Comparison of ENCODE assay signal across 13 cellular contexts in the genomic region with DNA sequence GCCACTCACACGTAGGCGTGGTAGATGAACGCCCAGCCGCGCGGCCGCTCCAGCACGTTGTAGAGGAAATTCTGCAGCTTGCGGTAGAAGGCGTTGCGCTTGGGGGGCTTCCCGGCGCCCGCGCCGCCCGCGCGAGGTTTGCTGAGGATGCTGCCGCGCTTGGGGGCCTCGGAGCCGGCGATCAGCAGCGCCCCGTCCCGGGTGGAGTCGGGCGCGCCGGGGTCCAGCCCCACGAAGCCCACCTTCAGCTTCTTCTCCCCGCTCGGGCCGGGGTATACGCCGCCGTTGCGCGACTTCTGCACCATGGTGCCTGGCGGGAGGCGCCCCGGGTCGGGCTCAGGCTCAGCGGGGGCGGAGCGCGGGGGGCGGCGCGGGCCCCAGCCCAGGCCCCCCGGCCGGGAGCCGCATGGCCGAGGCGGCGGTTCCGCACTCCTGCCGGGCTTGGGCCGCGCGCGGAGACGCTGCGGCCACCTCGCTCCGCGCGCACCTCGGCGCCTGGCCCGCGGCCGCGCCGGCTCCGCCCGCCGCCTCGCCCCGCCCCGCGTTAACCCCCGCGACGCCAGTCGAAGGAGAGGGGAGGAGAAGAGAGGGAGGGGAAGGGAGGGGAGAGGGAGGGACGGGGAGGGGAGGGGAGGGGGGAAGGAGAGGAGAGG. TPM values are rescaled to one million over a fixed set of nuclear protein-coding genes. Genes with fewer than 3 reads are reported as not detected.
DNase-seq lines count a peak whose midpoint lies in the region; ATAC-seq and TF ChIP-seq lines count a peak whose summit lies in the region.
"Had no signal": no experiment of that assay in that cellular context is flagged by ENCODE, and none has a peak within 500 bp of the region (broad histone marks: within the 10 kb centered on the region; RNA-seq: fewer than 3 reads in every experiment).

A gene (minus strand): TSS at position 497 of the 653 bp plus-strand sequence. CDS start 192 bp downstream, at position 305.

- ATAC-seq in GM21526 (IDR thresholded peaks at IDR 0.05; ENCODE audit: low FRiP score, unreplicated experiment) (no peak), GM21528 (IDR thresholded peaks at IDR 0.05; ENCODE audit: low FRiP score, unreplicated experiment) (no peak)

- H3K27me3 Mint-ChIP-seq in brain: peaks cover 7% of the 10 kb centered on the region
- peaks cover 67% of the 10 kb centered on the region for H3K27me3 Mint-ChIP-seq in nephron (ENCODE audit: low read depth)

- H3K36me3 ChIP-seq in HEK293 (ENCODE audit: control insufficient read depth in 2 of 2, insufficient read depth in 1 of 2, low read length in 2 of 2): no peaks in the 10 kb centered on the region

- DNase-seq in Caki2 (ENCODE audit: low read depth) (peak; percentile 27), Kasumi-1 (lab: John Stamatoyannopoulos, UW) (no peak)
- DNase-seq: EL, midbrain, NCI-H2081, T-cell had no signal

- peaks cover 3% of the 10 kb centered on the region for H3K4me1 ChIP-seq in HEK293 (ENCODE audit: control insufficient read depth, insufficient read depth, low read length)

- peak within 1 kb of the TSS; percentile 34 for H3K4me3 ChIP-seq in HEK293 (ENCODE audit: low read depth, low read length)

- H3K4me3 Mint-ChIP-seq in brain: peak within 1 kb of the TSS in 4 of 5 experiments; percentile 33 to 91 (median 67)
- H3K4me3 Mint-ChIP-seq in nephron: peak within 1 kb of the TSS in 2 of 3 experiments; percentile 46 to 47

- TF ChIP-seq CTCF in HEK293 (tag by site-specific recombination; IDR thresholded peaks at IDR 0.05): no peak
- no peak for TF ChIP-seq CTCF in brain (conservative IDR thresholded peaks at IDR 0.05)
- no peak for TF ChIP-seq CTCF in nephron (IDR thresholded peaks at IDR 0.05; ENCODE audit: unreplicated experiment in 3 of 3)

- no peaks in the 10 kb centered on the region for H3K36me3 Mint-ChIP-seq in brain
- H3K36me3 Mint-ChIP-seq in nephron (ENCODE audit: low read depth): no peaks in the 10 kb centered on the region
- H3K36me3 Mint-ChIP-seq: T-cell had no signal

- H3K9me3 ChIP-seq in HEK293 (ENCODE audit: control insufficient read depth, insufficient read depth, low read depth, low read length): no peaks in the 10 kb centered on the region

- in situ Hi-C loops in Caki2 (cut with HindIII; ENCODE audit: low pct_unique_long_range_greater_than_20kb, low sequenced_read_pairs): no loop called here

- POLR2A ChIA-PET in HEK293 (lab: Yijun Ruan, JAX): no interaction called here

- no peak within 1 kb of the TSS; the same call in 1 of the 2 replicates for H3K27ac ChIP-seq in HEK293 (ENCODE audit: extremely low read depth, low read depth, low read length)
- H3K27ac ChIP-seq: HL-60 had no signal

- H3K9me3 Mint-ChIP-seq in brain: peaks cover 0 to 2% (median 0%) of the 10 kb centered on the region in 5 experiments
- no peaks in the 10 kb centered on the region for H3K9me3 Mint-ChIP-seq in nephron
- H3K9me3 Mint-ChIP-seq: T-cell had no signal

- CTCF ChIA-PET in HEK293 (lab: Yijun Ruan, JAX): no interaction called here

- peaks cover 53% of the 10 kb centered on the region for H3K4me1 Mint-ChIP-seq in brain
- no peaks in the 10 kb centered on the region for H3K4me1 Mint-ChIP-seq in nephron

- H3K27ac Mint-ChIP-seq in brain: peak within 1 kb of the TSS in 2 of 5 experiments; percentile 27 to 30
- no peak within 1 kb of the TSS for H3K27ac Mint-ChIP-seq in nephron
- H3K27ac Mint-ChIP-seq: T-cell had no signal

TF ChIP-seq in HEK293, 187 proteins besides CTCF, POLR2A, EP300 and RAD21 (continues in another document):
- TF ChIP-seq, protein P1, sequence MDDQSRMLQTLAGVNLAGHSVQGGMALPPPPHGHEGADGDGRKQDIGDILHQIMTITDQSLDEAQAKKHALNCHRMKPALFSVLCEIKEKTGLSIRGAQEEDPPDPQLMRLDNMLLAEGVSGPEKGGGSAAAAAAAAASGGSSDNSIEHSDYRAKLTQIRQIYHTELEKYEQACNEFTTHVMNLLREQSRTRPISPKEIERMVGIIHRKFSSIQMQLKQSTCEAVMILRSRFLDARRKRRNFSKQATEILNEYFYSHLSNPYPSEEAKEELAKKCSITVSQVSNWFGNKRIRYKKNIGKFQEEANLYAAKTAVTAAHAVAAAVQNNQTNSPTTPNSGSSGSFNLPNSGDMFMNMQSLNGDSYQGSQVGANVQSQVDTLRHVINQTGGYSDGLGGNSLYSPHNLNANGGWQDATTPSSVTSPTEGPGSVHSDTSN (CRISPR knock-in tag; IDR thresholded peaks at IDR 0.05): no peak
- TF ChIP-seq, protein P2, sequence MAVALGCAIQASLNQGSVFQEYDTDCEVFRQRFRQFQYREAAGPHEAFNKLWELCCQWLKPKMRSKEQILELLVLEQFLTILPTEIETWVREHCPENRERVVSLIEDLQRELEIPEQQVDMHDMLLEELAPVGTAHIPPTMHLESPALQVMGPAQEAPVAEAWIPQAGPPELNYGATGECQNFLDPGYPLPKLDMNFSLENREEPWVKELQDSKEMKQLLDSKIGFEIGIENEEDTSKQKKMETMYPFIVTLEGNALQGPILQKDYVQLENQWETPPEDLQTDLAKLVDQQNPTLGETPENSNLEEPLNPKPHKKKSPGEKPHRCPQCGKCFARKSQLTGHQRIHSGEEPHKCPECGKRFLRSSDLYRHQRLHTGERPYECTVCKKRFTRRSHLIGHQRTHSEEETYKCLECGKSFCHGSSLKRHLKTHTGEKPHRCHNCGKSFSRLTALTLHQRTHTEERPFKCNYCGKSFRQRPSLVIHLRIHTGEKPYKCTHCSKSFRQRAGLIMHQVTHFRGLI (tag by site-specific recombination; IDR thresholded peaks at IDR 0.05): peak; percentile 73
- TF ChIP-seq, protein P3, sequence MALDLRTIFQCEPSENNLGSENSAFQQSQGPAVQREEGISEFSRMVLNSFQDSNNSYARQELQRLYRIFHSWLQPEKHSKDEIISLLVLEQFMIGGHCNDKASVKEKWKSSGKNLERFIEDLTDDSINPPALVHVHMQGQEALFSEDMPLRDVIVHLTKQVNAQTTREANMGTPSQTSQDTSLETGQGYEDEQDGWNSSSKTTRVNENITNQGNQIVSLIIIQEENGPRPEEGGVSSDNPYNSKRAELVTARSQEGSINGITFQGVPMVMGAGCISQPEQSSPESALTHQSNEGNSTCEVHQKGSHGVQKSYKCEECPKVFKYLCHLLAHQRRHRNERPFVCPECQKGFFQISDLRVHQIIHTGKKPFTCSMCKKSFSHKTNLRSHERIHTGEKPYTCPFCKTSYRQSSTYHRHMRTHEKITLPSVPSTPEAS (tag by site-specific recombination; IDR thresholded peaks at IDR 0.05): no peak
- TF ChIP-seq ZIC2 (tag by site-specific recombination; IDR thresholded peaks at IDR 0.05) (peak; percentile 60), KLF7 (tag by site-specific recombination; IDR thresholded peaks at IDR 0.05; ENCODE audit: borderline replicate concordance) (no peak), ZNF558 (tag by site-specific recombination; IDR thresholded peaks at IDR 0.05) (no peak), HOXC10 (CRISPR knock-in tag; IDR thresholded peaks at IDR 0.05) (no peak), ZNF155 (tag by site-specific recombination; IDR thresholded peaks at IDR 0.05) (no peak), ZNF335 (tag by site-specific recombination; conservative IDR thresholded peaks at IDR 0.05) (peak; percentile 40; the same call in 1 of the 2 replicates), ZNF248 (tag by site-specific recombination; IDR thresholded peaks at IDR 0.05) (no peak), ZNF610 (tag by site-specific recombination; IDR thresholded peaks at IDR 0.05; ENCODE audit: borderline replicate concordance) (no peak), ZNF354C (tag by site-specific recombination; IDR thresholded peaks at IDR 0.05; ENCODE audit: borderline replicate concordance, low read depth) (no peak), ZNF473 (tag by site-specific recombination; IDR thresholded peaks at IDR 0.05) (no peak), ZFHX2 (tag by site-specific recombination; conservative IDR thresholded peaks at IDR 0.05) (peak; percentile 30; the same call in 1 of the 2 replicates), KLF10 (tag by site-specific recombination; IDR thresholded peaks at IDR 0.05) (0 out of 2 replicates have a peak, but pooled peaks have one; percentile 13), HOXA7 (CRISPR knock-in tag; IDR thresholded peaks at IDR 0.05; ENCODE audit: borderline replicate concordance) (no peak), ZBTB8A (tag by site-specific recombination; IDR thresholded peaks at IDR 0.05) (peak; percentile 89), ZXDB (tag by site-specific recombination; IDR thresholded peaks at IDR 0.05) (no peak)
- TF ChIP-seq, protein P4, sequence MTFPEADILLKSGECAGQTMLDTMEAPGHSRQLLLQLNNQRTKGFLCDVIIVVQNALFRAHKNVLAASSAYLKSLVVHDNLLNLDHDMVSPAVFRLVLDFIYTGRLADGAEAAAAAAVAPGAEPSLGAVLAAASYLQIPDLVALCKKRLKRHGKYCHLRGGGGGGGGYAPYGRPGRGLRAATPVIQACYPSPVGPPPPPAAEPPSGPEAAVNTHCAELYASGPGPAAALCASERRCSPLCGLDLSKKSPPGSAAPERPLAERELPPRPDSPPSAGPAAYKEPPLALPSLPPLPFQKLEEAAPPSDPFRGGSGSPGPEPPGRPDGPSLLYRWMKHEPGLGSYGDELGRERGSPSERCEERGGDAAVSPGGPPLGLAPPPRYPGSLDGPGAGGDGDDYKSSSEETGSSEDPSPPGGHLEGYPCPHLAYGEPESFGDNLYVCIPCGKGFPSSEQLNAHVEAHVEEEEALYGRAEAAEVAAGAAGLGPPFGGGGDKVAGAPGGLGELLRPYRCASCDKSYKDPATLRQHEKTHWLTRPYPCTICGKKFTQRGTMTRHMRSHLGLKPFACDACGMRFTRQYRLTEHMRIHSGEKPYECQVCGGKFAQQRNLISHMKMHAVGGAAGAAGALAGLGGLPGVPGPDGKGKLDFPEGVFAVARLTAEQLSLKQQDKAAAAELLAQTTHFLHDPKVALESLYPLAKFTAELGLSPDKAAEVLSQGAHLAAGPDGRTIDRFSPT (tag by site-specific recombination; IDR thresholded peaks at IDR 0.05): no peak
- TF ChIP-seq, protein P5, sequence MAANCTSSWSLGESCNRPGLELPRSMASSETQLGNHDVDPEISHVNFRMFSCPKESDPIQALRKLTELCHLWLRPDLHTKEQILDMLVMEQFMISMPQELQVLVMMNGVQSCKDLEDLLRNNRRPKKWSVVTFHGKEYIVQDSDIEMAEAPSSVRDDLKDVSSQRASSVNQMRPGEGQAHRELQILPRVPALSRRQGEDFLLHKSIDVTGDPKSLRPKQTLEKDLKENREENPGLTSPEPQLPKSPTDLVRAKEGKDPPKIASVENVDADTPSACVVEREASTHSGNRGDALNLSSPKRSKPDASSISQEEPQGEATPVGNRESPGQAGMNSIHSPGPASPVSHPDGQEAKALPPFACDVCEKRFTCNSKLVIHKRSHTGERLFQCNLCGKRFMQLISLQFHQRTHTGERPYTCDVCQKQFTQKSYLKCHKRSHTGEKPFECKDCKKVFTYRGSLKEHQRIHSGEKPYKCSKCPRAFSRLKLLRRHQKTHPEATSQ (tag by site-specific recombination; IDR thresholded peaks at IDR 0.05): no peak

RNA-seq across cellular contexts. Expression of the gene that starts here (rescaled TPM):
- total RNA-seq in Caki2 (2014; rRNA removed; shearing (Covaris generic); ENCODE audit: low replicate concordance): 10.0 TPM in 1 of 2 replicates, not detected in the other
- polyA plus RNA-seq in brain (ENCODE audit: insufficient read depth, low read depth, low replicate concordance): 100 TPM
- total RNA-seq: fibroblast of lung had no signal
- polyA plus RNA-seq: fibroblast of lung had no signal
